16 cellular contexts compared by ENCODE assay signal in the genomic region with DNA sequence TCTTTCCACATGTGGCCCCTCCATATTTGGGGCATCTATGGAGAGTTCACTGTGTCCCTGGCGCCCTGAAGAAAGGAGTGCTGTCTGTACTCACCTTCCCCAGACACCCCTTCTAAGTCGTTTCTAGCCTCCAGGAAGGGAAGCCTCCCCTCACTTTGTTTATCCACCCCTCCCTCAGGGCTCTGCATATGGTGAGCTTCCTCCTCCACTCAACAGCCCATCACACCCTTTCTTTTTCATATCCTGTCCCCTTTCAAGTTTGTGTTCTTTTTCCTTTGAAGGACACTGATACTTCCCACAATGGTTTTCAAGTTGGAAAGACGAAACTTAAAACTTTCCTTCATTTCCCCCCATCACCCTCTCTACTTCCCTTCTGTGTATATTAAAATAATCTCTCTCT.
A peak's percentile ranks its signal among the peaks of the same experiment; 100 is the strongest.
DNase-seq lines count a peak whose midpoint lies in the region; TF ChIP-seq lines count a peak whose summit lies in the region.
"Had no signal": no experiment of that assay in that cellular context is flagged by ENCODE, and none has a peak within 500 bp of the region (broad histone marks: within the 10 kb centered on the region; RNA-seq: fewer than 3 reads in every experiment).

No MANE protein-coding gene starts in this region.

- intact Hi-C loops in esophagus muscularis mucosa (cut with DNase I), result no loop called here

- TF ChIP-seq CTCF in Loucy (conservative IDR thresholded peaks at IDR 0.05; ENCODE audit: low read length) (no peak), esophagus muscularis mucosa (IDR thresholded peaks at IDR 0.05) (no peak)

- H2AK5ac ChIP-seq in neuronal stem cell (ENCODE audit: low read depth, low read length), result no peak overlapping the region

- no peak overlapping the region for H2BK15ac ChIP-seq in neuronal stem cell (ENCODE audit: low read length)

- H3K14ac ChIP-seq in neuronal stem cell (ENCODE audit: low read length), result no peak overlapping the region

- no peak for TF ChIP-seq POLR2A in esophagus muscularis mucosa (IDR thresholded peaks at IDR 0.05; ENCODE audit: low read depth)

- no peaks in the 10 kb centered on the region for H4K20me1 ChIP-seq in BLaER1 treated with 17β-estradiol and CSF1 and Interleukin-3, amounts not matched to agents 10 nM and 100 nM
- H4K20me1 ChIP-seq in Loucy (ENCODE audit: insufficient read depth, low read length, poor library complexity, severe bottlenecking), result no peaks in the 10 kb centered on the region

- no peaks in the 10 kb centered on the region for H3K9me2 ChIP-seq in Loucy (replicated peaks; ENCODE audit: low read depth, low read length)

- peak; percentile 39 for DNase-seq in esophagus muscularis mucosa (ENCODE audit: extremely low spot score)
- DNase-seq in neuronal stem cell (ENCODE audit: low spot score), result no peak
- DNase-seq in kidney tubule cell (ENCODE audit: low spot score), result no peak
- no peak for DNase-seq in NCI-H1436 (lab: John Stamatoyannopoulos, UW)
- DNase-seq in activated effector memory CD4-positive, alpha-beta T cell treated with anti-CD3 and anti-CD28 coated beads, Interleukin-2, amount 50 U/mL, for 16 hours, result no peak
- DNase-seq: 8988T; CD8-positive, alpha-beta T cell; COR-L47; DMS153; DND-41; GDM1; GOT3; HCEC 1CT; HFFc6 had no signal

- H3K9ac ChIP-seq in BLaER1 treated with 17β-estradiol and CSF1 and Interleukin-3, amounts not matched to agents 10 nM and 100 nM, result no peak overlapping the region
- no peak overlapping the region for H3K9ac ChIP-seq in Loucy (ENCODE audit: low read depth, low read length, poor library complexity, severe bottlenecking)
- no peak overlapping the region for H3K9ac ChIP-seq in neuronal stem cell (ENCODE audit: low read depth, low read length, poor library complexity)

- peak overlapping the region in 6 of 11 experiments; percentile 11 to 46 (median 30); a peak in 7 of 22 replicates for H3K4me2 ChIP-seq in BLaER1 treated with 17β-estradiol and CSF1 and Interleukin-3, amounts not matched to agents 10 nM and 100 nM
- peak overlapping the region; percentile 16 for H3K4me2 ChIP-seq in Loucy (ENCODE audit: low read depth, low read length, poor library complexity, severe bottlenecking)
- H3K4me2 ChIP-seq in neuronal stem cell (ENCODE audit: insufficient read depth, low read length, poor library complexity, severe bottlenecking), result no peak overlapping the region

- no peak overlapping the region for H2BK12ac ChIP-seq in neuronal stem cell (ENCODE audit: low read length)

- no peaks in the 10 kb centered on the region for H3K79me2 ChIP-seq in Loucy (ENCODE audit: insufficient read depth, low read length)

- no peaks in the 10 kb centered on the region for H3K27me3 ChIP-seq in BLaER1 treated with 17β-estradiol and CSF1 and Interleukin-3, amounts not matched to agents 10 nM and 100 nM
- H3K27me3 ChIP-seq in Loucy (ENCODE audit: insufficient read depth, low read length, poor library complexity, severe bottlenecking) (no peaks in the 10 kb centered on the region), esophagus muscularis mucosa (peaks cover 0 to 17% (median 0%) of the 10 kb centered on the region in 4 donors), neuronal stem cell (ENCODE audit: control insufficient read depth in 3 of 3, insufficient read depth in 3 of 3, low read depth in 1 of 3, low read length in 3 of 3) (no peaks in the 10 kb centered on the region)

- H3F3A ChIP-seq in Loucy (ENCODE audit: low read depth), result no peaks in the 10 kb centered on the region

- no peaks in the 10 kb centered on the region for H3K9me3 ChIP-seq in BLaER1 treated with 17β-estradiol and CSF1 and Interleukin-3, amounts not matched to agents 10 nM and 100 nM (replicated peaks in 1 of 11)
- H3K9me3 ChIP-seq in Loucy (ENCODE audit: insufficient read depth, low read depth, low read length), result no peaks in the 10 kb centered on the region
- no peaks in the 10 kb centered on the region for H3K9me3 ChIP-seq in esophagus muscularis mucosa
- H3K9me3 ChIP-seq in neuronal stem cell (replicated peaks in 1 of 2; ENCODE audit: control insufficient read depth in 2 of 2, insufficient read depth in 1 of 2, low read depth in 1 of 2, low read length in 2 of 2), result no peaks in the 10 kb centered on the region

- no peak overlapping the region for H2BK120ac ChIP-seq in neuronal stem cell (ENCODE audit: low read depth, low read length)

- H3K18ac ChIP-seq in neuronal stem cell (ENCODE audit: low read length), result no peak overlapping the region

- H4K91ac ChIP-seq in neuronal stem cell (ENCODE audit: low read depth, low read length, poor library complexity), result no peak overlapping the region

- no peaks in the 10 kb centered on the region for H3K79me1 ChIP-seq in neuronal stem cell (ENCODE audit: low read depth, low read length)

- no peak overlapping the region for H3K27ac ChIP-seq in BLaER1 treated with 17β-estradiol and CSF1 and Interleukin-3, amounts not matched to agents 10 nM and 100 nM
- no peak overlapping the region for H3K27ac ChIP-seq in esophagus muscularis mucosa (replicated peaks in 1 of 4)
- H3K27ac ChIP-seq in neuronal stem cell (replicated peaks; ENCODE audit: low read length), result no peak overlapping the region

- no peak overlapping the region for H3K4me3 ChIP-seq in BLaER1 treated with 17β-estradiol and CSF1 and Interleukin-3, amounts not matched to agents 10 nM and 100 nM
- H3K4me3 ChIP-seq in Loucy (ENCODE audit: low read length, poor library complexity, severe bottlenecking) (no peak overlapping the region), esophagus muscularis mucosa (no peak overlapping the region), neuronal stem cell (ENCODE audit: low read length in 2 of 2) (no peak overlapping the region)

- H4K8ac ChIP-seq in neuronal stem cell (ENCODE audit: low read depth, low read length), result no peak overlapping the region

- peaks cover 0 to 12% (median 7%) of the 10 kb centered on the region in 10 experiments; a peak in 9 of 20 replicates for H3K4me1 ChIP-seq in BLaER1 treated with 17β-estradiol and CSF1 and Interleukin-3, amounts not matched to agents 10 nM and 100 nM
- H3K4me1 ChIP-seq in Loucy (ENCODE audit: insufficient read depth, low read length, poor library complexity, severe bottlenecking) (peaks cover 6% of the 10 kb centered on the region), esophagus muscularis mucosa (no peaks in the 10 kb centered on the region), neuronal stem cell (ENCODE audit: control insufficient read depth in 2 of 2, insufficient read depth in 1 of 2, low read depth in 1 of 2, low read length in 2 of 2) (no peaks in the 10 kb centered on the region)

- H2BK5ac ChIP-seq in neuronal stem cell (ENCODE audit: low read length), result no peak overlapping the region

- no peaks in the 10 kb centered on the region for H3K36me3 ChIP-seq in BLaER1 treated with 17β-estradiol and CSF1 and Interleukin-3, amounts not matched to agents 10 nM and 100 nM
- H3K36me3 ChIP-seq in Loucy (ENCODE audit: insufficient read depth, low read length), result no peaks in the 10 kb centered on the region
- no peaks in the 10 kb centered on the region for H3K36me3 ChIP-seq in esophagus muscularis mucosa
- H3K36me3 ChIP-seq in neuronal stem cell (replicated peaks in 1 of 2; ENCODE audit: control insufficient read depth in 2 of 2, insufficient read depth in 2 of 2, low read length in 2 of 2), result no peaks in the 10 kb centered on the region

- no peak overlapping the region for H3K4ac ChIP-seq in neuronal stem cell (ENCODE audit: low read length)

- WGBS in esophagus muscularis mucosa, result 57% methylated on average over 3 of the region's 3 CpGs
- no CpG with 5 or more reads among the region's 3 CpGs for WGBS in neuronal stem cell (ENCODE audit: extremely low coverage in 2 of 2, insufficient read length in 2 of 2, insufficient replicate concordance in 1 of 2), 2 donors

- no peak overlapping the region for H3K23ac ChIP-seq in neuronal stem cell (ENCODE audit: low read depth, low read length, poor library complexity)

- H2AFZ ChIP-seq in Loucy (ENCODE audit: low read length) (peak overlapping the region; percentile 82), neuronal stem cell (ENCODE audit: low read length) (peak overlapping the region; percentile 23)

- TF ChIP-seq EP300 in esophagus muscularis mucosa (IDR thresholded peaks at IDR 0.05), result no peak
